ENCODE assay signal across 1 cellular context in genomic region chr1:229432116-229432461, GRCh38.
TF ChIP-seq lines count a peak whose summit lies in the region.

No MANE protein-coding gene starts in this region.

TF ChIP-seq in H1, 55 proteins besides CTCF, POLR2A, EP300 and RAD21:
- TF ChIP-seq, protein P1, sequence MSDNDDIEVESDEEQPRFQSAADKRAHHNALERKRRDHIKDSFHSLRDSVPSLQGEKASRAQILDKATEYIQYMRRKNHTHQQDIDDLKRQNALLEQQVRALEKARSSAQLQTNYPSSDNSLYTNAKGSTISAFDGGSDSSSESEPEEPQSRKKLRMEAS (IDR thresholded peaks at IDR 0.05): peak; percentile 90
- TF ChIP-seq KDM4A (IDR thresholded peaks at IDR 0.05; ENCODE audit: low read depth, low read length, severe bottlenecking) (peak; percentile 30), YY1 (IDR thresholded peaks at IDR 0.05; ENCODE audit: low read depth, low read length) (no peak), RXRA (IDR thresholded peaks at IDR 0.05; ENCODE audit: insufficient read depth, low read depth, low read length) (no peak), SP2 (IDR thresholded peaks at IDR 0.05; ENCODE audit: low read length) (no peak), SUZ12 (IDR thresholded peaks at IDR 0.05; ENCODE audit: low read length) (0 out of 2 replicates have a peak, but pooled peaks have one; percentile 2), MAFK (IDR thresholded peaks at IDR 0.05; ENCODE audit: low read depth, low read length) (no peak), ZNF274 (IDR thresholded peaks at IDR 0.05; ENCODE audit: borderline replicate concordance, extremely low read depth, low read length) (no peak), EZH2 (IDR thresholded peaks at IDR 0.05; ENCODE audit: low read depth, low read length, severe bottlenecking) (peak; percentile 61)
- TF ChIP-seq, protein P2, sequence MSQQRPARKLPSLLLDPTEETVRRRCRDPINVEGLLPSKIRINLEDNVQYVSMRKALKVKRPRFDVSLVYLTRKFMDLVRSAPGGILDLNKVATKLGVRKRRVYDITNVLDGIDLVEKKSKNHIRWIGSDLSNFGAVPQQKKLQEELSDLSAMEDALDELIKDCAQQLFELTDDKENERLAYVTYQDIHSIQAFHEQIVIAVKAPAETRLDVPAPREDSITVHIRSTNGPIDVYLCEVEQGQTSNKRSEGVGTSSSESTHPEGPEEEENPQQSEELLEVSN (IDR thresholded peaks at IDR 0.05): peak; percentile 91
- TF ChIP-seq, protein P3, sequence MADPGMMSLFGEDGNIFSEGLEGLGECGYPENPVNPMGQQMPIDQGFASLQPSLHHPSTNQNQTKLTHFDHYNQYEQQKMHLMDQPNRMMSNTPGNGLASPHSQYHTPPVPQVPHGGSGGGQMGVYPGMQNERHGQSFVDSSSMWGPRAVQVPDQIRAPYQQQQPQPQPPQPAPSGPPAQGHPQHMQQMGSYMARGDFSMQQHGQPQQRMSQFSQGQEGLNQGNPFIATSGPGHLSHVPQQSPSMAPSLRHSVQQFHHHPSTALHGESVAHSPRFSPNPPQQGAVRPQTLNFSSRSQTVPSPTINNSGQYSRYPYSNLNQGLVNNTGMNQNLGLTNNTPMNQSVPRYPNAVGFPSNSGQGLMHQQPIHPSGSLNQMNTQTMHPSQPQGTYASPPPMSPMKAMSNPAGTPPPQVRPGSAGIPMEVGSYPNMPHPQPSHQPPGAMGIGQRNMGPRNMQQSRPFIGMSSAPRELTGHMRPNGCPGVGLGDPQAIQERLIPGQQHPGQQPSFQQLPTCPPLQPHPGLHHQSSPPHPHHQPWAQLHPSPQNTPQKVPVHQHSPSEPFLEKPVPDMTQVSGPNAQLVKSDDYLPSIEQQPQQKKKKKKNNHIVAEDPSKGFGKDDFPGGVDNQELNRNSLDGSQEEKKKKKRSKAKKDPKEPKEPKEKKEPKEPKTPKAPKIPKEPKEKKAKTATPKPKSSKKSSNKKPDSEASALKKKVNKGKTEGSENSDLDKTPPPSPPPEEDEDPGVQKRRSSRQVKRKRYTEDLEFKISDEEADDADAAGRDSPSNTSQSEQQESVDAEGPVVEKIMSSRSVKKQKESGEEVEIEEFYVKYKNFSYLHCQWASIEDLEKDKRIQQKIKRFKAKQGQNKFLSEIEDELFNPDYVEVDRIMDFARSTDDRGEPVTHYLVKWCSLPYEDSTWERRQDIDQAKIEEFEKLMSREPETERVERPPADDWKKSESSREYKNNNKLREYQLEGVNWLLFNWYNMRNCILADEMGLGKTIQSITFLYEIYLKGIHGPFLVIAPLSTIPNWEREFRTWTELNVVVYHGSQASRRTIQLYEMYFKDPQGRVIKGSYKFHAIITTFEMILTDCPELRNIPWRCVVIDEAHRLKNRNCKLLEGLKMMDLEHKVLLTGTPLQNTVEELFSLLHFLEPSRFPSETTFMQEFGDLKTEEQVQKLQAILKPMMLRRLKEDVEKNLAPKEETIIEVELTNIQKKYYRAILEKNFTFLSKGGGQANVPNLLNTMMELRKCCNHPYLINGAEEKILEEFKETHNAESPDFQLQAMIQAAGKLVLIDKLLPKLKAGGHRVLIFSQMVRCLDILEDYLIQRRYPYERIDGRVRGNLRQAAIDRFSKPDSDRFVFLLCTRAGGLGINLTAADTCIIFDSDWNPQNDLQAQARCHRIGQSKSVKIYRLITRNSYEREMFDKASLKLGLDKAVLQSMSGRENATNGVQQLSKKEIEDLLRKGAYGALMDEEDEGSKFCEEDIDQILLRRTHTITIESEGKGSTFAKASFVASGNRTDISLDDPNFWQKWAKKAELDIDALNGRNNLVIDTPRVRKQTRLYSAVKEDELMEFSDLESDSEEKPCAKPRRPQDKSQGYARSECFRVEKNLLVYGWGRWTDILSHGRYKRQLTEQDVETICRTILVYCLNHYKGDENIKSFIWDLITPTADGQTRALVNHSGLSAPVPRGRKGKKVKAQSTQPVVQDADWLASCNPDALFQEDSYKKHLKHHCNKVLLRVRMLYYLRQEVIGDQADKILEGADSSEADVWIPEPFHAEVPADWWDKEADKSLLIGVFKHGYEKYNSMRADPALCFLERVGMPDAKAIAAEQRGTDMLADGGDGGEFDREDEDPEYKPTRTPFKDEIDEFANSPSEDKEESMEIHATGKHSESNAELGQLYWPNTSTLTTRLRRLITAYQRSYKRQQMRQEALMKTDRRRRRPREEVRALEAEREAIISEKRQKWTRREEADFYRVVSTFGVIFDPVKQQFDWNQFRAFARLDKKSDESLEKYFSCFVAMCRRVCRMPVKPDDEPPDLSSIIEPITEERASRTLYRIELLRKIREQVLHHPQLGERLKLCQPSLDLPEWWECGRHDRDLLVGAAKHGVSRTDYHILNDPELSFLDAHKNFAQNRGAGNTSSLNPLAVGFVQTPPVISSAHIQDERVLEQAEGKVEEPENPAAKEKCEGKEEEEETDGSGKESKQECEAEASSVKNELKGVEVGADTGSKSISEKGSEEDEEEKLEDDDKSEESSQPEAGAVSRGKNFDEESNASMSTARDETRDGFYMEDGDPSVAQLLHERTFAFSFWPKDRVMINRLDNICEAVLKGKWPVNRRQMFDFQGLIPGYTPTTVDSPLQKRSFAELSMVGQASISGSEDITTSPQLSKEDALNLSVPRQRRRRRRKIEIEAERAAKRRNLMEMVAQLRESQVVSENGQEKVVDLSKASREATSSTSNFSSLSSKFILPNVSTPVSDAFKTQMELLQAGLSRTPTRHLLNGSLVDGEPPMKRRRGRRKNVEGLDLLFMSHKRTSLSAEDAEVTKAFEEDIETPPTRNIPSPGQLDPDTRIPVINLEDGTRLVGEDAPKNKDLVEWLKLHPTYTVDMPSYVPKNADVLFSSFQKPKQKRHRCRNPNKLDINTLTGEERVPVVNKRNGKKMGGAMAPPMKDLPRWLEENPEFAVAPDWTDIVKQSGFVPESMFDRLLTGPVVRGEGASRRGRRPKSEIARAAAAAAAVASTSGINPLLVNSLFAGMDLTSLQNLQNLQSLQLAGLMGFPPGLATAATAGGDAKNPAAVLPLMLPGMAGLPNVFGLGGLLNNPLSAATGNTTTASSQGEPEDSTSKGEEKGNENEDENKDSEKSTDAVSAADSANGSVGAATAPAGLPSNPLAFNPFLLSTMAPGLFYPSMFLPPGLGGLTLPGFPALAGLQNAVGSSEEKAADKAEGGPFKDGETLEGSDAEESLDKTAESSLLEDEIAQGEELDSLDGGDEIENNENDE (IDR thresholded peaks at IDR 0.05; ENCODE audit: insufficient replicate concordance, low read length): no peak
